8 cellular contexts compared by ENCODE assay signal in genomic region chr11:64235427-64236161, GRCh38. TPM values are rescaled to one million over a fixed set of nuclear protein-coding genes. Genes with fewer than 3 reads are reported as not detected.
DNase-seq lines count a peak whose midpoint lies in the region; ATAC-seq, FAIRE-seq and TF ChIP-seq lines count a peak whose summit lies in the region.

No MANE protein-coding gene starts in this region.

- H3K4me3 Mint-ChIP-seq in glutamatergic neuron (ENCODE audit: unreplicated experiment) = peak overlapping the region; percentile 76

- FAIRE-seq in GM12892 (lab: Jason Lieb, UNC) = peak; percentile 5

- no peak for DNase-seq in GM12892 (ENCODE audit: insufficient read length)
- no peak for DNase-seq in glutamatergic neuron
- no peak for DNase-seq in A172 (ENCODE audit: low spot score)
- DNase-seq in OCI-M2 (lab: John Stamatoyannopoulos, UW; ENCODE audit: unreplicated experiment) = no peak
- no peak for DNase-seq in stimulated activated CD4-positive, alpha-beta T cell treated with anti-CD3 and anti-CD28 coated beads, Interleukin-12 subunit alpha, Interleukin-12 subunit beta, amount 100 ng/mL, for 4 hours

- H3K9ac ChIP-seq in skeletal muscle satellite cell (ENCODE audit: low read depth, low read length) = peak overlapping the region; percentile 62

- H3K4me1 ChIP-seq in skeletal muscle satellite cell (ENCODE audit: control insufficient read depth, insufficient read depth, low read length) = peaks cover 28% of the 10 kb centered on the region

- peak overlapping the region; percentile 85 for H3K4me3 ChIP-seq in skeletal muscle satellite cell (ENCODE audit: low read length)

- H3K4me1 Mint-ChIP-seq in glutamatergic neuron (ENCODE audit: low read depth, unreplicated experiment) = peaks cover 1% of the 10 kb centered on the region

- H3K27ac ChIP-seq in VCaP = peak overlapping the region; percentile 95

- TF ChIP-seq CTCF in VCaP (conservative IDR thresholded peaks at IDR 0.05) (no peak), glutamatergic neuron (IDR thresholded peaks at IDR 0.05; ENCODE audit: partially characterized antibody, unreplicated experiment) (no peak)

- peak overlapping the region; percentile 95 for H3K4me2 ChIP-seq in skeletal muscle satellite cell (ENCODE audit: low read length)

- no peak for TF ChIP-seq POLR2A in GM12892 (IDR thresholded peaks at IDR 0.05; ENCODE audit: low read depth, low read length)

- no peaks in the 10 kb centered on the region for H3K9me3 ChIP-seq in skeletal muscle satellite cell (replicated peaks; ENCODE audit: low read length)

- peaks cover 13% of the 10 kb centered on the region for H3K36me3 ChIP-seq in skeletal muscle satellite cell (ENCODE audit: insufficient read depth, low read length)

- H3K27me3 Mint-ChIP-seq in glutamatergic neuron (ENCODE audit: unreplicated experiment) = peaks cover 21% of the 10 kb centered on the region

- H3K27me3 ChIP-seq in skeletal muscle satellite cell (ENCODE audit: control insufficient read depth, insufficient read depth, low read length) = no peaks in the 10 kb centered on the region

- peaks cover 4% of the 10 kb centered on the region for H3K9me3 Mint-ChIP-seq in glutamatergic neuron (ENCODE audit: unreplicated experiment)

- H3K27ac Mint-ChIP-seq in glutamatergic neuron (ENCODE audit: unreplicated experiment) = peak overlapping the region; percentile 33

- ATAC-seq in GM21576 (IDR thresholded peaks at IDR 0.05; ENCODE audit: unreplicated experiment) = no peak

- H3K36me3 Mint-ChIP-seq in glutamatergic neuron (ENCODE audit: unreplicated experiment) = no peaks in the 10 kb centered on the region

RNA-seq across cellular contexts. Expression of gene VEGFB, which starts 1.2 kb away (rescaled TPM):
- 72.9 TPM for polyA plus RNA-seq in GM12892 (2012; ENCODE audit: missing spikeins)
- 12.3 TPM for total RNA-seq in glutamatergic neuron (ENCODE audit: unreplicated experiment)
- 20.3 and 30.1 TPM in 2 replicates for total RNA-seq in skeletal muscle satellite cell (2012; rRNA removed)
- 24.4 and 33.0 TPM in 2 replicates for total RNA-seq in A172 (2014; rRNA removed; shearing (Covaris generic))

RNA-seq across cellular contexts. Expression of gene DNAJC4, which starts 5.2 kb away (rescaled TPM):
- 41.5 TPM for polyA plus RNA-seq in GM12892 (2012; ENCODE audit: missing spikeins)
- 30.5 TPM for total RNA-seq in glutamatergic neuron (ENCODE audit: unreplicated experiment)
- total RNA-seq in skeletal muscle satellite cell (2012; rRNA removed) = 7.9 and 9.4 TPM in 2 replicates
- 3.0 and 12.0 TPM in 2 replicates for total RNA-seq in A172 (2014; rRNA removed; shearing (Covaris generic))

RNA-seq across cellular contexts. Expression of gene FKBP2, which starts 5.3 kb away (rescaled TPM):
- 33.2 TPM for polyA plus RNA-seq in GM12892 (2012; ENCODE audit: missing spikeins)
- 31.4 TPM for total RNA-seq in glutamatergic neuron (ENCODE audit: unreplicated experiment)
- total RNA-seq in skeletal muscle satellite cell (2012; rRNA removed) = 31.0 and 47.1 TPM in 2 replicates
- 40.5 and 55.9 TPM in 2 replicates for total RNA-seq in A172 (2014; rRNA removed; shearing (Covaris generic))

RNA-seq across cellular contexts. Expression of gene NUDT22, which starts 9.5 kb away (rescaled TPM):
- 32.2 TPM for polyA plus RNA-seq in GM12892 (2012; ENCODE audit: missing spikeins)
- 37.0 TPM for total RNA-seq in glutamatergic neuron (ENCODE audit: unreplicated experiment)
- total RNA-seq in skeletal muscle satellite cell (2012; rRNA removed) = 71.0 and 82.1 TPM in 2 replicates
- 49.3 and 71.5 TPM in 2 replicates for total RNA-seq in A172 (2014; rRNA removed; shearing (Covaris generic))

RNA-seq across cellular contexts. Expression of gene TRPT1, which starts 9.6 kb away (rescaled TPM):
- 49.2 TPM for polyA plus RNA-seq in GM12892 (2012; ENCODE audit: missing spikeins)
- total RNA-seq in glutamatergic neuron (ENCODE audit: unreplicated experiment) = 39.0 TPM
- 27.1 and 29.9 TPM in 2 replicates for total RNA-seq in skeletal muscle satellite cell (2012; rRNA removed)
- 33.8 and 47.3 TPM in 2 replicates for total RNA-seq in A172 (2014; rRNA removed; shearing (Covaris generic))
